16 cellular contexts compared by ENCODE assay signal in genomic region chr17:72390675-72391501, GRCh38.
DNase-seq lines count a peak whose midpoint lies in the region; ATAC-seq, FAIRE-seq and TF ChIP-seq lines count a peak whose summit lies in the region.
"Had no signal": no experiment of that assay in that cellular context is flagged by ENCODE, and none has a peak within 500 bp of the region (broad histone marks: within the 10 kb centered on the region; RNA-seq: fewer than 3 reads in every experiment).

No MANE protein-coding gene starts in this region.

- peak overlapping the region; percentile 9 for H3K9ac ChIP-seq in astrocyte (ENCODE audit: low read length)

- no peaks in the 10 kb centered on the region for H4K20me1 ChIP-seq in astrocyte (ENCODE audit: insufficient read depth, low read length)

- peaks cover 62% of the 10 kb centered on the region for H3K4me1 Mint-ChIP-seq in astrocyte (ENCODE audit: low read depth, unreplicated experiment)
- H3K4me1 Mint-ChIP-seq: activated CD8-positive, alpha-beta memory T cell treated with anti-CD3 and anti-CD28 coated beads, Interleukin-2, amount 10 ng/mL, durations not matched to agents 7 days and 5 days had no signal

- no peak for FAIRE-seq in astrocyte (lab: Jason Lieb, UNC)
- FAIRE-seq: endometrium had no signal

- no peaks in the 10 kb centered on the region for H3K9me3 ChIP-seq in astrocyte (ENCODE audit: insufficient read depth, low read depth, low read length)
- H3K9me3 ChIP-seq: heart left ventricle had no signal

- no peak overlapping the region for H3K4me3 ChIP-seq in astrocyte (ENCODE audit: insufficient read depth, low read depth, low read length)
- H3K4me3 ChIP-seq: heart left ventricle, SK-N-MC had no signal

- H3K27me3 ChIP-seq in astrocyte (ENCODE audit: insufficient read depth, low read length), result no peaks in the 10 kb centered on the region
- H3K27me3 ChIP-seq: heart left ventricle had no signal

- H3K27ac ChIP-seq in astrocyte (ENCODE audit: low read depth, low read length), result peak overlapping the region; percentile 73
- H3K27ac ChIP-seq: heart left ventricle, SK-N-MC, WERI-Rb-1 had no signal

- peak overlapping the region; percentile 83 for H3K27ac Mint-ChIP-seq in astrocyte (ENCODE audit: unreplicated experiment)
- H3K27ac Mint-ChIP-seq: activated CD8-positive, alpha-beta memory T cell treated with anti-CD3 and anti-CD28 coated beads, Interleukin-2, amount 10 ng/mL, durations not matched to agents 7 days and 5 days had no signal

- H3K4me1 ChIP-seq in astrocyte (ENCODE audit: insufficient read depth, low read length), result peaks cover 80% of the 10 kb centered on the region
- H3K4me1 ChIP-seq: heart left ventricle had no signal

- TF ChIP-seq CTCF in astrocyte (IDR thresholded peaks at IDR 0.05; ENCODE audit: insufficient read depth, low read depth, low read length), result no peak

- H3K79me2 ChIP-seq in astrocyte (ENCODE audit: insufficient read depth, low read length), result no peaks in the 10 kb centered on the region

- ATAC-seq in GM19351 (IDR thresholded peaks at IDR 0.05; ENCODE audit: unreplicated experiment), result no peak
- ATAC-seq in HG02642 (IDR thresholded peaks at IDR 0.05; ENCODE audit: poor library complexity, unreplicated experiment), result no peak
- ATAC-seq in HG02678 (IDR thresholded peaks at IDR 0.05; ENCODE audit: unreplicated experiment), result no peak
- ATAC-seq: activated CD8-positive, alpha-beta memory T cell treated with anti-CD3 and anti-CD28 coated beads, Interleukin-2, amount 10 ng/mL, durations not matched to agents 7 days and 5 days; heart left ventricle had no signal

- H2AFZ ChIP-seq in astrocyte (ENCODE audit: low read depth, low read length), result no peak overlapping the region

- DNase-seq in Daoy (ENCODE audit: low read depth) (peak; percentile 81), NCI-H226 (peak; percentile 91), astrocyte (ENCODE audit: low read depth) (peak; percentile 78), kidney glomerular epithelial cell (lab: John Stamatoyannopoulos, UW) (peak; percentile 36), cortex of kidney (lab: John Stamatoyannopoulos, UW) (no peak)
- DNase-seq: activated CD8-positive, alpha-beta memory T cell treated with anti-CD3 and anti-CD28 coated beads, Interleukin-2, amount 10 ng/mL, durations not matched to agents 7 days and 5 days; DMS79; heart left ventricle; NCI-H1092; NCI-H2171; WERI-Rb-1 had no signal

- no peaks in the 10 kb centered on the region for H3K36me3 ChIP-seq in astrocyte (ENCODE audit: insufficient read depth, low read length)
- H3K36me3 ChIP-seq: heart left ventricle, WERI-Rb-1 had no signal

- peak overlapping the region; percentile 16 for H3K4me3 Mint-ChIP-seq in astrocyte (ENCODE audit: unreplicated experiment)
- H3K4me3 Mint-ChIP-seq: activated CD8-positive, alpha-beta memory T cell treated with anti-CD3 and anti-CD28 coated beads, Interleukin-2, amount 10 ng/mL, durations not matched to agents 7 days and 5 days had no signal

- H3K36me3 Mint-ChIP-seq in astrocyte (ENCODE audit: low read depth, unreplicated experiment), result peaks cover 6% of the 10 kb centered on the region
- H3K36me3 Mint-ChIP-seq: activated CD8-positive, alpha-beta memory T cell treated with anti-CD3 and anti-CD28 coated beads, Interleukin-2, amount 10 ng/mL, durations not matched to agents 7 days and 5 days had no signal

- H3K4me2 ChIP-seq in astrocyte (ENCODE audit: low read length), result peak overlapping the region; percentile 84

- H3K27me3 Mint-ChIP-seq in astrocyte (ENCODE audit: low read depth, unreplicated experiment), result no peaks in the 10 kb centered on the region
- H3K27me3 Mint-ChIP-seq: activated CD8-positive, alpha-beta memory T cell treated with anti-CD3 and anti-CD28 coated beads, Interleukin-2, amount 10 ng/mL, durations not matched to agents 7 days and 5 days had no signal

- H3K9me3 Mint-ChIP-seq in astrocyte (ENCODE audit: unreplicated experiment), result no peaks in the 10 kb centered on the region
